ENCODE assay signal across 11 cellular contexts in the genomic region with DNA sequence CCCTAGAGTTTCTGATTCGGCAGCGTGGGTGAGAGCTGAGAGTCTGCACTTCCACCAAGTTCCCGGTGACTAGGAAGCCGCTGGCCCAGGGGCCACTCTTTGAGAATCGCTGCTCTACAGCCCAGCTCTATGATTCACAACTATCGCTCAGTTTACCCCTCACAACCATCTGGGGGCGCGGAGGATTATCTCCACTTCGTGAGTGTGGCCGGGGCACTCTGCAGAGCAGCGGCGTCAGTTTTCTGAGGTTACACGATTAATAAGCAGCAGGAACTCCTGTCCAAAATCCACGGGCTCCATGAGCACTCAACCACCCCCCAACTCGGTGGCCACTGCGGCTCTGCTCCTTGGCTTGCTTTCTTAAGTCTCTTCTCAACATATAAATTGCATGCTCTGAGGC. TPM values are rescaled to one million over a fixed set of nuclear protein-coding genes. Genes with fewer than 3 reads are reported as not detected.
DNase-seq lines count a peak whose midpoint lies in the region; ATAC-seq and TF ChIP-seq lines count a peak whose summit lies in the region.
"Had no signal": no experiment of that assay in that cellular context is flagged by ENCODE, and none has a peak within 500 bp of the region (broad histone marks: within the 10 kb centered on the region; RNA-seq: fewer than 3 reads in every experiment).

No MANE protein-coding gene starts in this region.

- no peak overlapping the region for H3K4me3 ChIP-seq in HEK293 (ENCODE audit: low read depth, low read length)
- H3K4me3 ChIP-seq in WERI-Rb-1 (ENCODE audit: low read depth, low read length), result no peak overlapping the region
- H3K4me3 ChIP-seq in neural progenitor cell, result no peak overlapping the region
- H3K4me3 ChIP-seq in tibial artery, result no peak overlapping the region
- no peak overlapping the region for H3K4me3 ChIP-seq in upper lobe of left lung
- H3K4me3 ChIP-seq: BLaER1 had no signal

- H3K27me3 Mint-ChIP-seq in neural progenitor cell (ENCODE audit: insufficient read depth, low read depth), result peaks cover 17% of the 10 kb centered on the region

- no peaks in the 10 kb centered on the region for H3K36me3 ChIP-seq in HEK293 (ENCODE audit: control insufficient read depth in 2 of 2, insufficient read depth in 1 of 2, low read length in 2 of 2)
- no peaks in the 10 kb centered on the region; the same call in none of the 2 replicates for H3K36me3 ChIP-seq in WERI-Rb-1
- no peaks in the 10 kb centered on the region for H3K36me3 ChIP-seq in neural progenitor cell
- H3K36me3 ChIP-seq in tibial artery, result no peaks in the 10 kb centered on the region
- no peaks in the 10 kb centered on the region for H3K36me3 ChIP-seq in upper lobe of left lung
- H3K36me3 ChIP-seq: BLaER1 had no signal

- ATAC-seq in stimulated activated effector memory CD8-positive, alpha-beta T cell treated with anti-CD3 and anti-CD28 coated beads, Interleukin-12 subunit alpha, Interleukin-12 subunit beta, amount 100 ng/mL, for 72 hours, result no peak
- ATAC-seq in GM21390 (IDR thresholded peaks at IDR 0.05; ENCODE audit: unreplicated experiment) (no peak), upper lobe of left lung (ENCODE audit: low FRiP score in 2 of 2) (no peak)

- 85 to 88% methylated on average over 14 to 16 of the region's 16 CpGs for WGBS in upper lobe of left lung, 2 donors

- H4K20me1 ChIP-seq in neural progenitor cell (ENCODE audit: low read depth), result no peaks in the 10 kb centered on the region
- H4K20me1 ChIP-seq: BLaER1 had no signal

- no peak overlapping the region for H2AFZ ChIP-seq in neural progenitor cell (replicated peaks)

- no peaks in the 10 kb centered on the region for H3K27me3 ChIP-seq in WERI-Rb-1 (ENCODE audit: insufficient read depth, low read depth, severe bottlenecking)
- no peaks in the 10 kb centered on the region for H3K27me3 ChIP-seq in neural progenitor cell
- peaks cover 0 to 17% of the 10 kb centered on the region in 2 donors for H3K27me3 ChIP-seq in tibial artery
- no peaks in the 10 kb centered on the region for H3K27me3 ChIP-seq in upper lobe of left lung
- H3K27me3 ChIP-seq: BLaER1 had no signal

- intact Hi-C loops in tibial artery (cut with DNase I; ENCODE audit: low total_unique reads), result no loop called here

- H3F3A ChIP-seq in neural progenitor cell (ENCODE audit: low read depth), result peaks cover 26% of the 10 kb centered on the region

- H3K36me3 Mint-ChIP-seq in neural progenitor cell, result no peaks in the 10 kb centered on the region
- peaks cover 9% of the 10 kb centered on the region for H3K36me3 Mint-ChIP-seq in stimulated activated effector memory CD8-positive, alpha-beta T cell treated with anti-CD3 and anti-CD28 coated beads, Interleukin-12 subunit alpha, Interleukin-12 subunit beta, amount 100 ng/mL, for 72 hours

- no peak overlapping the region for H3K9ac ChIP-seq in neural progenitor cell
- H3K9ac ChIP-seq: BLaER1 had no signal

- TF ChIP-seq POLR2A in upper lobe of left lung (IDR thresholded peaks at IDR 0.05), result no peak

- no peaks in the 10 kb centered on the region for H3K79me2 ChIP-seq in neural progenitor cell (ENCODE audit: low read depth)

- no peak for TF ChIP-seq CTCF in HEK293 (tag by site-specific recombination; IDR thresholded peaks at IDR 0.05)
- TF ChIP-seq CTCF in WERI-Rb-1 (IDR thresholded peaks at IDR 0.05; ENCODE audit: low read depth, low read length), result no peak
- TF ChIP-seq CTCF in neural progenitor cell (IDR thresholded peaks at IDR 0.05), result no peak
- no peak for TF ChIP-seq CTCF in tibial artery (IDR thresholded peaks at IDR 0.05)
- no peak for TF ChIP-seq CTCF in upper lobe of left lung (IDR thresholded peaks at IDR 0.05)

- no peak overlapping the region for H3K4me2 ChIP-seq in neural progenitor cell

- POLR2A ChIA-PET in HEK293 (lab: Yijun Ruan, JAX), result interaction anchor here (1.4 kb wide), 1 partner anchor 83 kb away, joined by 3 read pairs; a partner anchor contains a TSS

- no peaks in the 10 kb centered on the region for H3K9me3 ChIP-seq in HEK293 (ENCODE audit: control insufficient read depth, insufficient read depth, low read depth, low read length)
- no peaks in the 10 kb centered on the region for H3K9me3 ChIP-seq in WERI-Rb-1 (ENCODE audit: severe bottlenecking)
- H3K9me3 ChIP-seq in neural progenitor cell (ENCODE audit: low read depth), result no peaks in the 10 kb centered on the region
- H3K9me3 ChIP-seq in tibial artery, result no peaks in the 10 kb centered on the region
- H3K9me3 ChIP-seq in upper lobe of left lung, result no peaks in the 10 kb centered on the region
- H3K9me3 ChIP-seq: BLaER1 had no signal

- H3K9me3 Mint-ChIP-seq in neural progenitor cell, result no peaks in the 10 kb centered on the region
- no peaks in the 10 kb centered on the region for H3K9me3 Mint-ChIP-seq in stimulated activated effector memory CD8-positive, alpha-beta T cell treated with anti-CD3 and anti-CD28 coated beads, Interleukin-12 subunit alpha, Interleukin-12 subunit beta, amount 100 ng/mL, for 72 hours
- H3K9me3 Mint-ChIP-seq: HFFc6 had no signal

- TF ChIP-seq EP300 in upper lobe of left lung (IDR thresholded peaks at IDR 0.05), result no peak

- H3K4me3 Mint-ChIP-seq in neural progenitor cell, result peak overlapping the region; percentile 33
- no peak overlapping the region for H3K4me3 Mint-ChIP-seq in stimulated activated effector memory CD8-positive, alpha-beta T cell treated with anti-CD3 and anti-CD28 coated beads, Interleukin-12 subunit alpha, Interleukin-12 subunit beta, amount 100 ng/mL, for 72 hours
- H3K4me3 Mint-ChIP-seq: HFFc6 had no signal

- H3K27ac Mint-ChIP-seq in neural progenitor cell, result peak overlapping the region; percentile 57
- peak overlapping the region; percentile 69 for H3K27ac Mint-ChIP-seq in stimulated activated effector memory CD8-positive, alpha-beta T cell treated with anti-CD3 and anti-CD28 coated beads, Interleukin-12 subunit alpha, Interleukin-12 subunit beta, amount 100 ng/mL, for 72 hours
- H3K27ac Mint-ChIP-seq: HFFc6 had no signal

- CTCF ChIA-PET in HEK293 (lab: Yijun Ruan, JAX), result interaction anchor here (1.2 to 2.2 kb wide), 4 partner anchors 32 to 249 kb away, joined by 3 to 10 read pairs (median 4); no protein-coding TSS in a partner anchor

- no peak overlapping the region for H3K27ac ChIP-seq in HEK293 (ENCODE audit: extremely low read depth, low read depth, low read length)
- peak overlapping the region; percentile 55 for H3K27ac ChIP-seq in WERI-Rb-1
- H3K27ac ChIP-seq in neural progenitor cell, result no peak overlapping the region
- no peak overlapping the region for H3K27ac ChIP-seq in tibial artery
- no peak overlapping the region for H3K27ac ChIP-seq in upper lobe of left lung
- H3K27ac ChIP-seq: BLaER1 had no signal

- DNase-seq in WERI-Rb-1 (no peak), neural progenitor cell (ENCODE audit: low spot score) (no peak), tibial artery (no peak), upper lobe of left lung (no peak)
- DNase-seq in stimulated activated effector memory CD8-positive, alpha-beta T cell treated with anti-CD3 and anti-CD28 coated beads, Interleukin-12 subunit alpha, Interleukin-12 subunit beta, amount 100 ng/mL, for 72 hours (ENCODE audit: low spot score in 2 of 2), result no peak
- DNase-seq: HFFc6, Karpas-422, MM.1S had no signal

- H3K4me1 Mint-ChIP-seq in neural progenitor cell, result peaks cover 74% of the 10 kb centered on the region
- peaks cover 48% of the 10 kb centered on the region for H3K4me1 Mint-ChIP-seq in stimulated activated effector memory CD8-positive, alpha-beta T cell treated with anti-CD3 and anti-CD28 coated beads, Interleukin-12 subunit alpha, Interleukin-12 subunit beta, amount 100 ng/mL, for 72 hours

- peaks cover 6% of the 10 kb centered on the region; the same call in 1 of the 2 replicates for H3K4me1 ChIP-seq in HEK293 (ENCODE audit: control insufficient read depth, insufficient read depth, low read length)
- peaks cover 43% of the 10 kb centered on the region for H3K4me1 ChIP-seq in neural progenitor cell
- H3K4me1 ChIP-seq in tibial artery, result no peaks in the 10 kb centered on the region
- peaks cover 5 to 13% (median 6%) of the 10 kb centered on the region in 4 donors for H3K4me1 ChIP-seq in upper lobe of left lung

TF ChIP-seq in HEK293, 187 proteins besides CTCF, POLR2A, EP300 and RAD21:
- TF ChIP-seq, protein P1, sequence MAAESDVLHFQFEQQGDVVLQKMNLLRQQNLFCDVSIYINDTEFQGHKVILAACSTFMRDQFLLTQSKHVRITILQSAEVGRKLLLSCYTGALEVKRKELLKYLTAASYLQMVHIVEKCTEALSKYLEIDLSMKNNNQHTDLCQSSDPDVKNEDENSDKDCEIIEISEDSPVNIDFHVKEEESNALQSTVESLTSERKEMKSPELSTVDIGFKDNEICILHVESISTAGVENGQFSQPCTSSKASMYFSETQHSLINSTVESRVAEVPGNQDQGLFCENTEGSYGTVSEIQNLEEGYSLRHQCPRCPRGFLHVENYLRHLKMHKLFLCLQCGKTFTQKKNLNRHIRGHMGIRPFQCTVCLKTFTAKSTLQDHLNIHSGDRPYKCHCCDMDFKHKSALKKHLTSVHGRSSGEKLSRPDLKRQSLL (tag by site-specific recombination; IDR thresholded peaks at IDR 0.05), result peak; percentile 46; the same call in 1 of the 2 replicates
- TF ChIP-seq ZNF132 (tag by site-specific recombination; IDR thresholded peaks at IDR 0.05; ENCODE audit: borderline replicate concordance) (no peak), ZNF112 (tag by site-specific recombination; IDR thresholded peaks at IDR 0.05) (no peak)

RNA-seq across cellular contexts. Expression of a gene that starts 19.3 kb away (rescaled TPM):
- 2.4 and 3.6 TPM in 2 replicates for total RNA-seq in neural progenitor cell (ENCODE audit: low replicate concordance)
- 10 to 100 TPM; 10.5 to 22.8 (median 17.9) TPM for total RNA-seq in upper lobe of left lung

RNA-seq across cellular contexts. Expression of a gene that starts 54.2 kb away (rescaled TPM):
- total RNA-seq in neural progenitor cell (ENCODE audit: low replicate concordance) (0.17 and 2.7 TPM in 2 replicates), upper lobe of left lung (10 to 100 TPM; 28.6 to 52.1 (median 46.2) TPM)
